In the genomic region with DNA sequence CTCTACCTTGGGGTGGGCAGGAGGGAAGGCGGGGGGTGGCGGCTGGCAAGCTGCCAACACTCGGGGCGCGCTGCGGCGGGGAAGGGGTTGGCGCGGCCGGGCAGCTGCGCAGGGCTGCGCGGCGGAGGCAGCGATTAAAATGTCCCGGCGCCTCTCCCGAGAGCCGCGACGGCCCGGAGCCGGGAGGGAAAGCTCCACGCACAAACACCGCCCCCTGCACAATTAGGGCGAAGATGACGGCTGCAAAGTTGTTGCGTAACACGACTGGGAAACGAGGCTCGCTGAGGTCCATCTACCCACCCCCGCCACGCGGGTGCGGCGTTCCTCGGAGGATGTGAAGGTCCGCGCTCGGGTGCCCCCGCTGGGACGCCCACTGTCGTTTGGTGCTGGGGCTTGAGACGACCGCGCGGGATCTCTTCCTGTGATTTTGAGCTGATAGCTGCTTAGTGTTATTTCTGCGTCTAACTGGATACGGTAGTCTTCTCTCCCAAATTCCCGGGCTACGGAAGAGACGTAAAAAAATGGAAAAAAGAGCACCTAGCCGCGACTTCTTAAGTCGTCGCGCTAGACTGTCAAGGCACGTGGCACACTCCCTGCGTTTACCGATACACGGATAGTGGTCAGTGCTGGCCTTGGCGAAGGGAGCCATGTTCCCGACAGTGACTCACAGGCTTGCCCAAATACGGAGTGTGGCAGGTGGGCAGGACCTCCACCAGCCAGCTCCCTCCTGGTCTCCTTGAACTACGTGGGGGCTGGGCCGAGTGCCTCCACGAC, we compare ENCODE assay signal across 2 cellular contexts.
TF ChIP-seq lines count a peak whose summit lies in the region.

No MANE protein-coding gene starts in this region.

TF ChIP-seq in IMR-90, 13 proteins besides CTCF, POLR2A, EP300 and RAD21:
- peak; percentile 27; the same call in 1 of the 2 replicates for TF ChIP-seq SMC3 (IDR thresholded peaks at IDR 0.05; ENCODE audit: low read depth, low read length)
- TF ChIP-seq, protein P1, sequence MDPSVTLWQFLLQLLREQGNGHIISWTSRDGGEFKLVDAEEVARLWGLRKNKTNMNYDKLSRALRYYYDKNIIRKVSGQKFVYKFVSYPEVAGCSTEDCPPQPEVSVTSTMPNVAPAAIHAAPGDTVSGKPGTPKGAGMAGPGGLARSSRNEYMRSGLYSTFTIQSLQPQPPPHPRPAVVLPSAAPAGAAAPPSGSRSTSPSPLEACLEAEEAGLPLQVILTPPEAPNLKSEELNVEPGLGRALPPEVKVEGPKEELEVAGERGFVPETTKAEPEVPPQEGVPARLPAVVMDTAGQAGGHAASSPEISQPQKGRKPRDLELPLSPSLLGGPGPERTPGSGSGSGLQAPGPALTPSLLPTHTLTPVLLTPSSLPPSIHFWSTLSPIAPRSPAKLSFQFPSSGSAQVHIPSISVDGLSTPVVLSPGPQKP (IDR thresholded peaks at IDR 0.05; ENCODE audit: borderline replicate concordance, low read depth, low read length) = no peak
- TF ChIP-seq CEBPB (IDR thresholded peaks at IDR 0.05; ENCODE audit: low read depth, low read length) = peak; percentile 100
- TF ChIP-seq CHD1 (IDR thresholded peaks at IDR 0.05; ENCODE audit: low read depth, low read length) = peak; percentile 73; the same call in 1 of the 2 replicates
- no peak for TF ChIP-seq MAFK (IDR thresholded peaks at IDR 0.05; ENCODE audit: low read depth, low read length)
- TF ChIP-seq, protein P2, sequence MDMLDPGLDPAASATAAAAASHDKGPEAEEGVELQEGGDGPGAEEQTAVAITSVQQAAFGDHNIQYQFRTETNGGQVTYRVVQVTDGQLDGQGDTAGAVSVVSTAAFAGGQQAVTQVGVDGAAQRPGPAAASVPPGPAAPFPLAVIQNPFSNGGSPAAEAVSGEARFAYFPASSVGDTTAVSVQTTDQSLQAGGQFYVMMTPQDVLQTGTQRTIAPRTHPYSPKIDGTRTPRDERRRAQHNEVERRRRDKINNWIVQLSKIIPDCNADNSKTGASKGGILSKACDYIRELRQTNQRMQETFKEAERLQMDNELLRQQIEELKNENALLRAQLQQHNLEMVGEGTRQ (IDR thresholded peaks at IDR 0.05; ENCODE audit: low read depth, low read length) = no peak; the same call in 1 of the 2 replicates
- peak; percentile 8; the same call in 1 of the 2 replicates for TF ChIP-seq NFE2L2 (IDR thresholded peaks at IDR 0.05; ENCODE audit: low read depth, low read length)
- 0 out of 2 replicates have a peak, but pooled peaks have one; percentile 14 for TF ChIP-seq BHLHE40 (IDR thresholded peaks at IDR 0.05; ENCODE audit: low read depth, low read length)
- TF ChIP-seq RFX5 (IDR thresholded peaks at IDR 0.05; ENCODE audit: low read depth, low read length) = no peak
- peak; percentile 9; the same call in 1 of the 2 replicates for TF ChIP-seq MXI1 (IDR thresholded peaks at IDR 0.05; ENCODE audit: borderline replicate concordance, low read depth, low read length)
- TF ChIP-seq MAZ (IDR thresholded peaks at IDR 0.05; ENCODE audit: borderline replicate concordance, low read depth, low read length) = peak; percentile 48; the same call in 1 of the 2 replicates
- no peak for TF ChIP-seq RCOR1 (IDR thresholded peaks at IDR 0.05; ENCODE audit: insufficient replicate concordance, low read length)
- TF ChIP-seq FOS (IDR thresholded peaks at IDR 0.05; ENCODE audit: low read depth, low read length) = no peak
TF ChIP-seq in IMR-90: peak in this region for 7.

TF ChIP-seq in GM12878, 131 proteins besides CTCF, POLR2A, EP300 and RAD21:
- TF ChIP-seq SRF (IDR thresholded peaks at IDR 0.05; ENCODE audit: low read depth in 2 of 2, low read length in 2 of 2) (peak; percentile 35 to 59; a peak in 2 of 4 replicates), YY1 (IDR thresholded peaks at IDR 0.05; ENCODE audit: low read depth, low read length) (0 out of 2 replicates have a peak, but pooled peaks have one; percentile 9), CEBPB (IDR thresholded peaks at IDR 0.05; ENCODE audit: borderline replicate concordance in 1 of 2, low read depth in 2 of 2, low read length in 2 of 2) (peak in 1 of 2 experiments; percentile 40; a peak in 1 of 4 replicates), CHD1 (IDR thresholded peaks at IDR 0.05; ENCODE audit: low read depth, low read length) (no peak), PAX5 (IDR thresholded peaks at IDR 0.05; ENCODE audit: borderline replicate concordance, low read depth, low read length) (peak; percentile 13; the same call in 1 of the 2 replicates)
